26 cellular contexts compared by ENCODE assay signal in genomic region chr4:16583764-16584163, GRCh38.
"Had no signal": no experiment of that assay in that cellular context is flagged by ENCODE, and none has a peak within 500 bp of the region (broad histone marks: within the 10 kb centered on the region; RNA-seq: fewer than 3 reads in every experiment).

No MANE protein-coding gene starts in this region.

- H3K4me1 ChIP-seq: gastrocnemius medialis, left ventricle myocardium inferior, right atrium auricular region had no signal

- H3K27ac Mint-ChIP-seq: activated CD8-positive, alpha-beta T cell treated with anti-CD3 and anti-CD28 coated beads, Interleukin-2, amount 10 ng/mL, durations not matched to agents 7 days and 5 days; activated naive CD4-positive, alpha-beta T cell treated with anti-CD3 and anti-CD28 coated beads, Interleukin-2, amount 50 U/mL, for 72 hours; effector memory CD8-positive, alpha-beta T cell; naive thymus-derived CD4-positive, alpha-beta T cell; stimulated activated naive B cell treated with anti-CD40 and anti-IgM and Interleukin-4, amounts not matched to agents 10 μg/mL and 1 μg/mL and 100 μg/mL, for 72 hours; T-helper 1 cell treated with Interleukin-12 subunit alpha and Interleukin-12 subunit beta and Interleukin-4 antibody, amounts not matched to agents 30 μg/mL and 1 μg/mL, for 36 hours; WTC11 had no signal

- H3K4me3 ChIP-seq: gastrocnemius medialis, heart right ventricle, left ventricle myocardium inferior, mucosa of descending colon, right atrium auricular region, skin epidermis, thyroid gland had no signal

- FAIRE-seq: bronchial epithelial cell, islet of Langerhans had no signal

- H3K27ac ChIP-seq: epithelial cell of prostate, gastrocnemius medialis, heart right ventricle, left ventricle myocardium inferior, neutrophil, right atrium auricular region, skin epidermis, thyroid gland had no signal

- DNase-seq: activated CD4-positive, alpha-beta T cell treated with anti-CD3 and anti-CD28 coated beads for 48 hours; activated CD8-positive, alpha-beta memory T cell treated with anti-CD3 and anti-CD28 coated beads, Interleukin-2, amount 50 U/mL, for 4 hours; activated CD8-positive, alpha-beta T cell treated with anti-CD3 and anti-CD28 coated beads, Interleukin-2, amount 10 ng/mL, durations not matched to agents 7 days and 5 days; activated effector memory CD4-positive, alpha-beta T cell treated with anti-CD3 and anti-CD28 coated beads, Interleukin-2, amount 50 U/mL, for 16 hours; activated T-cell treated with anti-CD3 and anti-CD28 coated beads, Interleukin-2, amount 50 U/mL, for 48 hours; amniotic stem cell; dermis blood vessel endothelial cell; effector memory CD8-positive, alpha-beta T cell; gastrocnemius medialis; heart right ventricle; left ventricle myocardium inferior; mucosa of descending colon; naive thymus-derived CD4-positive, alpha-beta T cell; stimulated activated CD4-positive, alpha-beta T cell treated with anti-CD3 and anti-CD28 coated beads, Interleukin-15, amount 100 ng/mL, for 24 hours; stimulated activated CD4-positive, alpha-beta T cell treated with anti-CD3 and anti-CD28 coated beads, Interleukin-4, amount 100 ng/mL, for 1 hour; stimulated activated naive B cell treated with anti-CD40 and anti-IgM and Interleukin-4, amounts not matched to agents 10 μg/mL and 1 μg/mL and 100 μg/mL, for 72 hours; thyroid gland had no signal

- ATAC-seq: activated CD8-positive, alpha-beta T cell treated with anti-CD3 and anti-CD28 coated beads, Interleukin-2, amount 10 ng/mL, durations not matched to agents 7 days and 5 days; activated naive CD4-positive, alpha-beta T cell treated with anti-CD3 and anti-CD28 coated beads, Interleukin-2, amount 50 U/mL, for 72 hours; effector memory CD8-positive, alpha-beta T cell; gastrocnemius medialis; heart right ventricle; mucosa of descending colon; naive thymus-derived CD4-positive, alpha-beta T cell; stimulated activated naive B cell treated with anti-CD40 and anti-IgM and Interleukin-4, amounts not matched to agents 10 μg/mL and 1 μg/mL and 100 μg/mL, for 72 hours; WTC11 had no signal

- H3K27me3 ChIP-seq: gastrocnemius medialis, heart right ventricle, neutrophil, right atrium auricular region, thyroid gland had no signal

- H3K9me3 ChIP-seq: gastrocnemius medialis, heart right ventricle, left ventricle myocardium inferior, mucosa of descending colon, neutrophil, right atrium auricular region, thyroid gland had no signal

- H3K36me3 Mint-ChIP-seq: activated naive CD4-positive, alpha-beta T cell treated with anti-CD3 and anti-CD28 coated beads, Interleukin-2, amount 50 U/mL, for 72 hours; naive thymus-derived CD4-positive, alpha-beta T cell; stimulated activated naive B cell treated with anti-CD40 and anti-IgM and Interleukin-4, amounts not matched to agents 10 μg/mL and 1 μg/mL and 100 μg/mL, for 72 hours had no signal

- H3K36me3 ChIP-seq: gastrocnemius medialis, neutrophil, right atrium auricular region, thyroid gland had no signal

- H3K4me3 Mint-ChIP-seq: activated CD8-positive, alpha-beta T cell treated with anti-CD3 and anti-CD28 coated beads, Interleukin-2, amount 10 ng/mL, durations not matched to agents 7 days and 5 days; effector memory CD8-positive, alpha-beta T cell; naive thymus-derived CD4-positive, alpha-beta T cell; stimulated activated naive B cell treated with anti-CD40 and anti-IgM and Interleukin-4, amounts not matched to agents 10 μg/mL and 1 μg/mL and 100 μg/mL, for 72 hours; T-helper 1 cell treated with Interleukin-12 subunit alpha and Interleukin-12 subunit beta and Interleukin-4 antibody, amounts not matched to agents 30 μg/mL and 1 μg/mL, for 36 hours; WTC11 had no signal

- H3K9me3 Mint-ChIP-seq: stimulated activated naive B cell treated with anti-CD40 and anti-IgM and Interleukin-4, amounts not matched to agents 10 μg/mL and 1 μg/mL and 100 μg/mL, for 72 hours; T-helper 1 cell treated with Interleukin-12 subunit alpha and Interleukin-12 subunit beta and Interleukin-4 antibody, amounts not matched to agents 30 μg/mL and 1 μg/mL, for 36 hours; WTC11 had no signal

- H3K4me1 Mint-ChIP-seq: naive thymus-derived CD4-positive, alpha-beta T cell; stimulated activated naive B cell treated with anti-CD40 and anti-IgM and Interleukin-4, amounts not matched to agents 10 μg/mL and 1 μg/mL and 100 μg/mL, for 72 hours; WTC11 had no signal

- H3K27me3 Mint-ChIP-seq: effector memory CD8-positive, alpha-beta T cell; stimulated activated naive B cell treated with anti-CD40 and anti-IgM and Interleukin-4, amounts not matched to agents 10 μg/mL and 1 μg/mL and 100 μg/mL, for 72 hours had no signal
